In genomic region chr2:57497489-57498096, GRCh38 we compare ENCODE assay signal across 8 cellular contexts.
A peak's percentile ranks its signal among the peaks of the same experiment; 100 is the strongest.
DNase-seq lines count a peak whose midpoint lies in the region; ATAC-seq, FAIRE-seq and TF ChIP-seq lines count a peak whose summit lies in the region.

No MANE protein-coding gene starts in this region.

- WGBS in HepG2 (ENCODE audit: low lambda C conversion rate) = under 1% methylated on average over 3 of the region's 3 CpGs

- RAD21 ChIA-PET in HCT116 (lab: Charles Lee; ENCODE audit: low non-redundant PET in 1 of 2, low total read pairs in 2 of 2, uncharacterized antibody in 2 of 2, unreplicated experiment in 2 of 2) = no interaction called here

- H3K9me3 Mint-ChIP-seq in chondrocyte (ENCODE audit: low read depth) = peaks cover 4% of the 10 kb centered on the region

- no peaks in the 10 kb centered on the region for H3K4me1 Mint-ChIP-seq in chondrocyte (ENCODE audit: low read depth)

- H3K79me2 ChIP-seq in HCT116 (ENCODE audit: insufficient read depth, low read length) = no peaks in the 10 kb centered on the region
- no peaks in the 10 kb centered on the region for H3K79me2 ChIP-seq in Loucy (ENCODE audit: insufficient read depth, low read length)
- H3K79me2 ChIP-seq in HepG2 (ENCODE audit: insufficient read depth, low read length) = no peaks in the 10 kb centered on the region

- TF ChIP-seq POLR2A in HCT116 (IDR thresholded peaks at IDR 0.05; ENCODE audit: borderline replicate concordance, extremely low read depth, insufficient read depth, insufficient read length) = no peak
- no peak for TF ChIP-seq POLR2A in HepG2 (IDR thresholded peaks at IDR 0.05; ENCODE audit: insufficient read depth in 1 of 2, low read depth in 2 of 2, low read length in 2 of 2)

- H3K36me3 Mint-ChIP-seq in chondrocyte (ENCODE audit: low read depth) = no peaks in the 10 kb centered on the region

- peak; percentile 66 for FAIRE-seq in HepG2 (lab: Jason Lieb, UNC)

- H3K4me1 ChIP-seq in HCT116 (ENCODE audit: control insufficient read depth in 1 of 2, insufficient read depth in 2 of 2, low read length in 2 of 2) (no peaks in the 10 kb centered on the region), Loucy (ENCODE audit: insufficient read depth, low read length, poor library complexity, severe bottlenecking) (no peaks in the 10 kb centered on the region), HepG2 (ENCODE audit: insufficient read depth, low read length) (no peaks in the 10 kb centered on the region)

- no peaks in the 10 kb centered on the region for H3F3A ChIP-seq in Loucy (ENCODE audit: low read depth)

- TF ChIP-seq EP300 in HepG2 (IDR thresholded peaks at IDR 0.05; ENCODE audit: low read depth in 2 of 2, low read length in 2 of 2) = no peak
- TF ChIP-seq EP300 in HepG2 (CRISPR knock-in tag; IDR thresholded peaks at IDR 0.05; ENCODE audit: borderline replicate concordance) = no peak

- POLR2A ChIA-PET in HCT116 (lab: Charles Lee) (no interaction called here), HepG2 (lab: Yijun Ruan, JAX) (no interaction called here)

- BruUV-seq in HCT116 (replicated peaks; lab: Mats Ljungman, UMichigan) (no TSS peak), HepG2 (replicated peaks; lab: Mats Ljungman, UMichigan) (no TSS peak)

- intact Hi-C loops in HCT116 (cut with micrococcal nuclease) = loop anchor here (1.0 to 10.0 kb wide), 3 partner anchors 120 to 1315 kb away; partner anchors contain the start of gene CCDC85A
- intact Hi-C loops in HepG2 (cut with micrococcal nuclease; ENCODE audit: unreplicated experiment) = loop anchor here (1.0 to 5.0 kb wide), 2 partner anchors 120 to 1315 kb away; partner anchors contain the start of gene CCDC85A

- no peak overlapping the region for H3K4me3 Mint-ChIP-seq in chondrocyte (ENCODE audit: unreplicated experiment)

- H3K9ac ChIP-seq in HCT116 (ENCODE audit: low read length) (no peak overlapping the region), Loucy (ENCODE audit: low read depth, low read length, poor library complexity, severe bottlenecking) (no peak overlapping the region), HepG2 (ENCODE audit: insufficient read depth, low read depth, low read length) (no peak overlapping the region)

- in situ Hi-C loops in HepG2 (cut with HindIII; ENCODE audit: extremely low pct_ligation_motif_present, low pct_unique_long_range_greater_than_20kb) = loop anchor here (10.0 kb wide), 1 partner anchor 123 kb away; no protein-coding TSS in a partner anchor

- TF ChIP-seq CTCF in HCT116 (IDR thresholded peaks at IDR 0.05 in 2 of 3, conservative IDR thresholded peaks at IDR 0.05 in 1 of 3; ENCODE audit: borderline replicate concordance in 1 of 3, insufficient read depth in 1 of 3, low read depth in 2 of 3, low read length in 2 of 3) (peak; percentile 73 to 88 (median 77)), Loucy (conservative IDR thresholded peaks at IDR 0.05; ENCODE audit: low read length) (peak; percentile 85), chondrocyte (IDR thresholded peaks at IDR 0.05) (peak; percentile 90), HepG2 (CRISPR knock-in tag; IDR thresholded peaks at IDR 0.05) (peak; percentile 78)

- H3K9me2 ChIP-seq in HCT116 (ENCODE audit: insufficient read depth) = no peaks in the 10 kb centered on the region
- no peaks in the 10 kb centered on the region for H3K9me2 ChIP-seq in Loucy (replicated peaks; ENCODE audit: low read depth, low read length)

- CTCF ChIA-PET in HCT116 (lab: Charles Lee) (interaction anchor here (0.7 to 2.4 kb wide), 8 partner anchors 10 to 1314 kb away, joined by 3 to 15 read pairs (median 5); partner anchors contain the start of gene CCDC85A), HepG2 (lab: Yijun Ruan, JAX; ENCODE audit: low intra/inter-chr PET ratio, low total read pairs) (interaction anchor here (1.4 kb wide), 1 partner anchor 1314 kb away, joined by 13 read pairs; the partner anchor contains the start of gene CCDC85A)

- TF ChIP-seq RAD21 in HCT116 (IDR thresholded peaks at IDR 0.05; ENCODE audit: low read depth) (peak; percentile 87), HepG2 (CRISPR knock-in tag; IDR thresholded peaks at IDR 0.05) (peak; percentile 41; the same call in 1 of the 2 replicates)

- H3K27ac ChIP-seq in HCT116 (ENCODE audit: low read depth, low read length) (no peak overlapping the region), HepG2 (ENCODE audit: extremely low read length, insufficient read depth, low read length) (no peak overlapping the region), substantia nigra (ENCODE audit: low read depth, low read length, poor library complexity, severe bottlenecking) (no peak overlapping the region)

- H2AFZ ChIP-seq in HCT116 (ENCODE audit: low read depth, low read length, poor library complexity, severe bottlenecking) (peak overlapping the region; percentile 72), Loucy (ENCODE audit: low read length) (peak overlapping the region; percentile 59), HepG2 (ENCODE audit: low read length) (no peak overlapping the region)

- ATAC-seq in HCT116 (peak; percentile 72), HepG2 (peak; percentile 88)

- H3K27me3 ChIP-seq in HCT116 (ENCODE audit: insufficient read depth, low read length) (no peaks in the 10 kb centered on the region), Loucy (ENCODE audit: insufficient read depth, low read length, poor library complexity, severe bottlenecking) (no peaks in the 10 kb centered on the region), HepG2 (ENCODE audit: control insufficient read depth in 1 of 2, insufficient read depth in 2 of 2, low read length in 2 of 2) (no peaks in the 10 kb centered on the region; a peak in 1 of 5 replicates)

- H3K4me3 ChIP-seq in HCT116 (replicated peaks in 1 of 2; ENCODE audit: low read depth in 1 of 2, low read length in 2 of 2) (no peak overlapping the region), Loucy (ENCODE audit: low read length, poor library complexity, severe bottlenecking) (no peak overlapping the region), HepG2 (replicated peaks in 1 of 3; ENCODE audit: insufficient read depth in 1 of 3, low read depth in 2 of 3, low read length in 3 of 3) (no peak overlapping the region)

- H3K36me3 ChIP-seq in HCT116 (ENCODE audit: control insufficient read depth in 1 of 2, insufficient read depth in 2 of 2, low read length in 2 of 2) (no peaks in the 10 kb centered on the region), Loucy (ENCODE audit: insufficient read depth, low read length) (no peaks in the 10 kb centered on the region), HepG2 (replicated peaks in 1 of 2; ENCODE audit: control insufficient read depth in 1 of 2, insufficient read depth in 2 of 2, low read length in 2 of 2) (no peaks in the 10 kb centered on the region)

- no peak overlapping the region for H3K4me2 ChIP-seq in HCT116 (ENCODE audit: low read length)
- H3K4me2 ChIP-seq in Loucy (ENCODE audit: low read depth, low read length, poor library complexity, severe bottlenecking) = no peak overlapping the region
- H3K4me2 ChIP-seq in HepG2 (ENCODE audit: low read depth, low read length) = no peak overlapping the region

- no peaks in the 10 kb centered on the region for H3K9me3 ChIP-seq in HCT116 (ENCODE audit: control insufficient read depth in 1 of 2, insufficient read depth in 1 of 2, low read depth in 1 of 2, low read length in 2 of 2)
- no peaks in the 10 kb centered on the region for H3K9me3 ChIP-seq in Loucy (ENCODE audit: insufficient read depth, low read depth, low read length)
- H3K9me3 ChIP-seq in HepG2 (ENCODE audit: low read length) = no peaks in the 10 kb centered on the region

- H3K27ac Mint-ChIP-seq in chondrocyte (ENCODE audit: unreplicated experiment) = no peak overlapping the region

- DNase-seq in activated T-cell treated with anti-CD3 and anti-CD28 coated beads for 48 hours (ENCODE audit: low read depth) (peak; percentile 1), HCT116 (ENCODE audit: low read depth, low spot score) (peak; percentile 41), RKO (ENCODE audit: low spot score) (peak; percentile 62), chondrocyte (ENCODE audit: low spot score) (no peak), HepG2 (ENCODE audit: low spot score) (peak; percentile 50), substantia nigra (lab: John Stamatoyannopoulos, UW) (peak in 29 of 49 donors; percentile 0 to 41 (median 12))
- DNase-seq in activated T-cell treated with anti-CD3 and anti-CD28 coated beads, Interleukin-2, amount 50 U/mL, for 1 hour = no peak

- H4K20me1 ChIP-seq in HCT116 (ENCODE audit: insufficient read depth) (no peaks in the 10 kb centered on the region), Loucy (ENCODE audit: insufficient read depth, low read length, poor library complexity, severe bottlenecking) (no peaks in the 10 kb centered on the region), HepG2 (ENCODE audit: insufficient read depth, low read length) (no peaks in the 10 kb centered on the region)

- peaks cover 28% of the 10 kb centered on the region for H3K27me3 Mint-ChIP-seq in chondrocyte (ENCODE audit: low read depth)

TF ChIP-seq in HCT116, 20 proteins besides CTCF, POLR2A, EP300 and RAD21 (continues in another document):
- no peak for TF ChIP-seq YY1 (IDR thresholded peaks at IDR 0.05; ENCODE audit: extremely low read depth, insufficient replicate concordance, low read depth, low read length)
- TF ChIP-seq SP1 (IDR thresholded peaks at IDR 0.05; ENCODE audit: low read depth) = no peak
- no peak for TF ChIP-seq CBX3 (IDR thresholded peaks at IDR 0.05; ENCODE audit: low read depth)
- TF ChIP-seq JUND (IDR thresholded peaks at IDR 0.05) = no peak
- TF ChIP-seq SIN3A (IDR thresholded peaks at IDR 0.05; ENCODE audit: low read depth) = no peak
- no peak for TF ChIP-seq CEBPB (IDR thresholded peaks at IDR 0.05; ENCODE audit: low read depth)
- TF ChIP-seq SRF (IDR thresholded peaks at IDR 0.05; ENCODE audit: low read depth) = no peak
- no peak for TF ChIP-seq EZH2phosphoT487 (IDR thresholded peaks at IDR 0.05; ENCODE audit: borderline replicate concordance)

TF ChIP-seq in HepG2, 621 proteins besides CTCF, POLR2A, EP300 and RAD21 (continues in another document):
- TF ChIP-seq MXI1 (IDR thresholded peaks at IDR 0.05; ENCODE audit: borderline replicate concordance, low read depth, low read length) (0 out of 3 replicates have a peak, but pooled peaks have one; percentile 19), PAX8 (CRISPR knock-in tag; IDR thresholded peaks at IDR 0.05; ENCODE audit: borderline replicate concordance) (no peak), STAG1 (CRISPR knock-in tag; IDR thresholded peaks at IDR 0.05) (peak; percentile 74), ASH2L (IDR thresholded peaks at IDR 0.05; ENCODE audit: insufficient read length, low read depth, low read length) (no peak), NR3C1 (CRISPR knock-in tag; IDR thresholded peaks at IDR 0.05) (no peak), NAIF1 (CRISPR knock-in tag; IDR thresholded peaks at IDR 0.05; ENCODE audit: borderline replicate concordance) (0 out of 2 replicates have a peak, but pooled peaks have one; percentile 33), MAZ (IDR thresholded peaks at IDR 0.05; ENCODE audit: borderline replicate concordance, low read depth, low read length) (no peak), MAZ (CRISPR knock-in tag; IDR thresholded peaks at IDR 0.05; ENCODE audit: low read depth) (no peak), SMC3 (IDR thresholded peaks at IDR 0.05; ENCODE audit: low read length) (peak; percentile 69)

Comparison
In these comparisons a context has a peak if more than half of its experiments do, and no peak if none do; other contexts are left out.
1. DNase-seq: peak in activated T-cell treated with anti-CD3 and anti-CD28 coated beads for 48 hours (single experiment), HCT116 (single experiment), RKO (single experiment), HepG2 (single experiment) and substantia nigra (29 of 49); none in activated T-cell treated with anti-CD3 and anti-CD28 coated beads, Interleukin-2, amount 50 U/mL, for 1 hour (single experiment) and chondrocyte (single experiment).
2. Peak in every context shown above with its lines, with median percentiles within 50 percentile points of each other: CTCF ChIP-seq.